In the genomic region with DNA sequence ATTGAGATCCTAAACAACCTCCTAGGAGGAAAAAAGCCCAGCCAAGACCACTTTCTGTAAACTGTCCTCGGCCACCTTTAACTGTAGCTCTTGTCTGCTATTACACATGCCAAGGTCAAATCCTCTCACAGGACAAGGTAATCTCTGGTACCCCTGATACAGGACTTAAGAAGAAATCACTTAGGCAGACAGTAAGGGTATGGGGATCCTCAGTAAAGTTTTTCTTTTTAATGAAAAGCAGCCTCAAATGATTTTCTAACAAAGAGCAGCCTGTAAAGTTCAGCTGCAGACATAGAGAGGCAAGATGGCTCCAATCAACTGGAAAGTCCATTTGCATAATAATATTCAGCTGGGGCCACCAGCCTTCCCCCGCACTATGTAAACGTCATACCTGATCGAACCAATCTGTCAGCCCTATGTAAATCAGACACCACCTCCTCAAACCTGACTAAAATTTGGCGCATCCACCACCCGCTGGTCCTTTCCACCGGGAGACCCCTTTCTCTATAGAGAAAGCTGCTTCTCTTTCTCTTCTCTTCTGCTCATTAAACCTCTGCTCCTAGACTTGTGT, we compare ENCODE assay signal across 18 cellular contexts. TPM values are rescaled to one million over a fixed set of nuclear protein-coding genes. Genes with fewer than 3 reads are reported as not detected.
DNase-seq lines count a peak whose midpoint lies in the region; ATAC-seq, FAIRE-seq and TF ChIP-seq lines count a peak whose summit lies in the region.
"Had no signal": no experiment of that assay in that cellular context is flagged by ENCODE, and none has a peak within 500 bp of the region (broad histone marks: within the 10 kb centered on the region; RNA-seq: fewer than 3 reads in every experiment).

No MANE protein-coding gene starts in this region.

- DNase-seq in GM18507 (ENCODE audit: extremely low spot score, insufficient read length, low read depth) (no peak), H9 (no peak), NCI-H146 treated with DMSO at 0.1 percent for 48 hours (lab: John Stamatoyannopoulos, UW; ENCODE audit: unreplicated experiment) (peak; percentile 74), posterior cingulate gyrus (no peak), urothelium cell line (ENCODE audit: low spot score) (no peak), WERI-Rb-1 (no peak), left lobe of liver (ENCODE audit: low spot score) (no peak)
- DNase-seq: activated CD4-positive, alpha-beta T cell treated with anti-CD3 and anti-CD28 coated beads for 48 hours; activated naive CD4-positive, alpha-beta T cell treated with anti-CD3 and anti-CD28 coated beads for 36 hours; Calu3; HCEC 1CT; NCI-H2029 treated with DMSO at 0.1 percent for 48 hours; SHP77 had no signal

- H4K5ac ChIP-seq in H9 (ENCODE audit: insufficient read length, low read depth, low read length): no peak overlapping the region

- no peak overlapping the region for H4K8ac ChIP-seq in H9 (replicated peaks; ENCODE audit: insufficient read length, low read depth, low read length)

- H3K27me3 ChIP-seq in H9 (ENCODE audit: insufficient read depth, low read length) (no peaks in the 10 kb centered on the region), WERI-Rb-1 (ENCODE audit: insufficient read depth, low read depth, severe bottlenecking) (peaks cover 5% of the 10 kb centered on the region)

- H3K18ac ChIP-seq in H9 (ENCODE audit: insufficient read length, low read depth, low read length): no peak overlapping the region

- H2BK120ac ChIP-seq in H9 (ENCODE audit: low read depth, low read length, poor library complexity, severe bottlenecking): no peak overlapping the region

- H3K23me2 ChIP-seq in H9 (ENCODE audit: insufficient read length, low read depth, low read length, poor library complexity, severe bottlenecking): no peaks in the 10 kb centered on the region

- H4K91ac ChIP-seq in H9 (ENCODE audit: insufficient read length, low read depth, low read length): no peak overlapping the region

- TF ChIP-seq CTCF in H9 (conservative IDR thresholded peaks at IDR 0.05) (no peak), WERI-Rb-1 (IDR thresholded peaks at IDR 0.05; ENCODE audit: low read depth, low read length) (no peak)

- H3K9me3 ChIP-seq in H9 (ENCODE audit: control insufficient read depth, low read depth, low read length) (peaks cover 8% of the 10 kb centered on the region), iPS-18c (ENCODE audit: control insufficient read depth, insufficient read depth, low read length) (peaks cover 7% of the 10 kb centered on the region), WERI-Rb-1 (ENCODE audit: severe bottlenecking) (peaks cover 4% of the 10 kb centered on the region)

- H4K20me1 ChIP-seq in H9 (ENCODE audit: control insufficient read depth, insufficient read depth, insufficient read length): no peaks in the 10 kb centered on the region

- H3K4ac ChIP-seq in H9 (ENCODE audit: low read depth, low read length): no peak overlapping the region

- no peak overlapping the region for H2AK5ac ChIP-seq in H9 (ENCODE audit: insufficient read length, low read length)

- H3K79me2 ChIP-seq in H9 (ENCODE audit: insufficient read depth, low read length): no peaks in the 10 kb centered on the region

- H3K36me3 ChIP-seq in WERI-Rb-1: no peaks in the 10 kb centered on the region

- no CpG with 5 or more reads among the region's 7 CpGs for WGBS in H9 (ENCODE audit: extremely low coverage, insufficient read length, low lambda C conversion rate)

- H3K27ac Mint-ChIP-seq in H9: peak overlapping the region; percentile 15 to 84 (median 42); a peak in 4 of 7 replicates
- H3K27ac Mint-ChIP-seq: activated naive CD4-positive, alpha-beta T cell treated with anti-CD3 and anti-CD28 coated beads for 36 hours had no signal

- H3K56ac ChIP-seq in H9 (ENCODE audit: insufficient read length, low read depth, low read length): no peak overlapping the region

- peak; percentile 61 for FAIRE-seq in GM18507 (lab: Jason Lieb, UNC)
- FAIRE-seq in urothelium cell line (lab: Jason Lieb, UNC): no peak

- H3K23ac ChIP-seq in H9 (ENCODE audit: insufficient read length, low read depth, low read length): no peak overlapping the region

- no peak overlapping the region for H3T11ph ChIP-seq in H9 (ENCODE audit: low read length)

- no peak overlapping the region for H2BK5ac ChIP-seq in H9 (ENCODE audit: insufficient read length, low read length)

- H3K4me3 ChIP-seq in iPS-18c (ENCODE audit: insufficient read depth, low read depth, low read length) (0 out of 2 replicates have a peak overlapping the region, but pooled peaks have one; percentile 6), WERI-Rb-1 (ENCODE audit: low read depth, low read length) (no peak overlapping the region)
- H3K4me3 ChIP-seq: coronary artery had no signal

- H2BK12ac ChIP-seq in H9 (ENCODE audit: insufficient read length, low read depth, low read length): no peak overlapping the region

- H3K4me1 Mint-ChIP-seq in H9: peaks cover 36 to 37% of the 10 kb centered on the region in 2 experiments

- H3K4me3 Mint-ChIP-seq in H9: peak overlapping the region; percentile 38 to 50; a peak in 2 of 5 replicates
- H3K4me3 Mint-ChIP-seq: activated naive CD4-positive, alpha-beta T cell treated with anti-CD3 and anti-CD28 coated beads for 36 hours; neural crest cell had no signal

- H3K27ac ChIP-seq in H9 (ENCODE audit: insufficient read length, low read depth, low read length) (peak overlapping the region; percentile 83), WERI-Rb-1 (no peak overlapping the region)
- H3K27ac ChIP-seq: coronary artery had no signal

- H2BK15ac ChIP-seq in H9 (ENCODE audit: low read depth, low read length): no peak overlapping the region

- no peak overlapping the region for H3K14ac ChIP-seq in H9 (ENCODE audit: insufficient read depth, low read length)

- H3K4me2 ChIP-seq in H9 (ENCODE audit: insufficient read depth, insufficient read length, low read length): peak overlapping the region; percentile 6

- peaks cover 59 to 75% of the 10 kb centered on the region in 2 experiments for H3K9me3 Mint-ChIP-seq in H9
- H3K9me3 Mint-ChIP-seq: activated naive CD4-positive, alpha-beta T cell treated with anti-CD3 and anti-CD28 coated beads for 36 hours had no signal

- H3K36me3 Mint-ChIP-seq in H9 (ENCODE audit: insufficient read depth in 1 of 3, low read depth in 3 of 3): peaks cover 12 to 18% (median 13%) of the 10 kb centered on the region in 3 experiments

- no peak overlapping the region for H3K9ac ChIP-seq in H9 (ENCODE audit: extremely low read depth, insufficient read length, low read length)

- intact Hi-C loops in posterior cingulate gyrus (cut with DNase I): no loop called here

- no peaks in the 10 kb centered on the region for H3K27me3 Mint-ChIP-seq in H9 (ENCODE audit: low read depth)

- peaks cover 2% of the 10 kb centered on the region; the same call in 1 of the 2 replicates for H3K4me1 ChIP-seq in H9 (ENCODE audit: insufficient read depth, low read length)

- no peaks in the 10 kb centered on the region for H3K79me1 ChIP-seq in H9 (ENCODE audit: insufficient read depth, low read depth, low read length, poor library complexity, severe bottlenecking)

- no peak overlapping the region for H2AFZ ChIP-seq in H9 (ENCODE audit: low read length)

- no peak overlapping the region for H2BK20ac ChIP-seq in H9 (ENCODE audit: low read depth, low read length, poor library complexity, severe bottlenecking)

- ATAC-seq in left lobe of liver: no peak

RNA-seq across cellular contexts. Expression of gene MPP1, which starts 14.6 kb away (rescaled TPM):
- total RNA-seq in H9 (2021) (16.4 and 17.9 TPM in 2 replicates), left lobe of liver (22.9 TPM)

RNA-seq across cellular contexts. Expression of gene SMIM9, which starts 14.6 kb away (rescaled TPM):
- total RNA-seq in H9 (2021) (not detected in 2 replicates), left lobe of liver (not detected)
- total RNA-seq: activated naive CD4-positive, alpha-beta T cell treated with anti-CD3 and anti-CD28 coated beads for 36 hours; Calu3; mesenteric fat pad; neural crest cell; T-helper 2 cell treated with Interferon-gamma antibody and Interleukin-4, amounts not matched to agents 100 ng/mL and 5 ng/mL, for 36 hours had no signal

RNA-seq across cellular contexts. Expression of gene DKC1, which starts 57.2 kb away (rescaled TPM):
- total RNA-seq in H9 (2021): 160 and 164 TPM in 2 replicates
- total RNA-seq in left lobe of liver: 9.6 TPM

Comparison
In these comparisons a context has a peak if more than half of its experiments do, and no peak if none do; other contexts are left out.
1. RNA of gene DKC1, which starts 57.2 kb away (total RNA-seq): 160 to 164 TPM in H9; 9.6 TPM in left lobe of liver (single experiment); every median in the first group is over 10 times any median in the second.